1 cellular context compared by ENCODE assay signal in the genomic region with DNA sequence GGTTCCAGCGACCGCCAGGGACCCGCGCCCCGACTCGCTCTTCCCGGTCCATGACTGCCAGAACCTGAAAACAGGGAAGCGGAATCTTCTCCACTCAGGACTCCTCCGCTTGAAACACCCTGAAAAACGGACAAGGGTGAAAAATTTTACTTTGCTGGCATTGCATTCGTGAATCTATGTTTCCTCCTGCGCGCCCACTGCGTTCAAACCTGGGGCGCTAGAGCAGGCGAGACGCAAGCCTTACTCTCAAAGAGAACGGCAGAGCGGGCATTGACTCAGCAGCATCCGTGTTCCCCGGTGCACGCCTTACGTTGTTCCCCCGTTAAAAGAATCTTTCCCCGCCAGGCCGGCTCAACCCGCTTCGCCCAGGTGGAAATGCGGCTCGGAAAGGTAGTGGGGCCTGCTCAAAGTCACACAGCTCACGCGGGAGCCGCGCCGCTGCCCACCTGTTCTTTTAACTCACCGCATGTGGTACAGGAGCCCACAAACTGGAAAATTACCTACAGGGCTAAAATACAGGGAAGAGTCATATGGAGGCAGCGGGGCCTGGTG.
TF ChIP-seq lines count a peak whose summit lies in the region.

No MANE protein-coding gene starts in this region.

TF ChIP-seq in IMR-90, 13 proteins besides CTCF, POLR2A, EP300 and RAD21:
- TF ChIP-seq CEBPB (IDR thresholded peaks at IDR 0.05; ENCODE audit: low read depth, low read length) (no peak), BHLHE40 (IDR thresholded peaks at IDR 0.05; ENCODE audit: low read depth, low read length) (no peak), NFE2L2 (IDR thresholded peaks at IDR 0.05; ENCODE audit: low read depth, low read length) (no peak), MAZ (IDR thresholded peaks at IDR 0.05; ENCODE audit: borderline replicate concordance, low read depth, low read length) (no peak), RCOR1 (IDR thresholded peaks at IDR 0.05; ENCODE audit: insufficient replicate concordance, low read length) (no peak), FOS (IDR thresholded peaks at IDR 0.05; ENCODE audit: low read depth, low read length) (no peak), MAFK (IDR thresholded peaks at IDR 0.05; ENCODE audit: low read depth, low read length) (no peak), CHD1 (IDR thresholded peaks at IDR 0.05; ENCODE audit: low read depth, low read length) (no peak), SMC3 (IDR thresholded peaks at IDR 0.05; ENCODE audit: low read depth, low read length) (no peak), RFX5 (IDR thresholded peaks at IDR 0.05; ENCODE audit: low read depth, low read length) (no peak), MXI1 (IDR thresholded peaks at IDR 0.05; ENCODE audit: borderline replicate concordance, low read depth, low read length) (no peak)
- TF ChIP-seq, protein P1, sequence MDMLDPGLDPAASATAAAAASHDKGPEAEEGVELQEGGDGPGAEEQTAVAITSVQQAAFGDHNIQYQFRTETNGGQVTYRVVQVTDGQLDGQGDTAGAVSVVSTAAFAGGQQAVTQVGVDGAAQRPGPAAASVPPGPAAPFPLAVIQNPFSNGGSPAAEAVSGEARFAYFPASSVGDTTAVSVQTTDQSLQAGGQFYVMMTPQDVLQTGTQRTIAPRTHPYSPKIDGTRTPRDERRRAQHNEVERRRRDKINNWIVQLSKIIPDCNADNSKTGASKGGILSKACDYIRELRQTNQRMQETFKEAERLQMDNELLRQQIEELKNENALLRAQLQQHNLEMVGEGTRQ (IDR thresholded peaks at IDR 0.05; ENCODE audit: low read depth, low read length), result no peak
